Comparison of ENCODE assay signal across 19 cellular contexts in the genomic region with DNA sequence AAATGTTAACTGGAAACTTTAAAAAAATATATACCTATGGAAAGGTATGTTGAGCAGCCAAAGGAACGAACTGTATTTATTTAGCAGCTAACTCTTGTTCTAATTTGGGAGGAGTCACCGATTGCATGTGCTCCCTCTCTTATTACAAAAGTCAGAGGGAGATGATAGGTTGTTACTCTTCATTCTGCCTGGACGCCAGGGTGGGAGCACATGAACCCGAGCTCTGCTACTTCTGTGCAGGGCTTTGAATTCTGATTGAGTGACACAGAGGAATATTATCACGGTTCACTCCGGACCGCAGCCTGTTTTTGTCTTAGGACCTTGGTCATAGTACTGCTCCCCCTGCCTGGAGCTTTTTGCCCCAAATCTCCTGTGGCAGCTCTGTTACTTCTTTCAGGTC.
"Had no signal": no experiment of that assay in that cellular context is flagged by ENCODE, and none has a peak within 500 bp of the region (broad histone marks: within the 10 kb centered on the region; RNA-seq: fewer than 3 reads in every experiment).

No MANE protein-coding gene starts in this region.

- ATAC-seq: natural killer cell treated with Interleukin-12 subunit alpha and Interleukin-12 subunit beta and Interleukin-15 and Interleukin-18, amount 100 ng/mL, for 72 hours; stimulated activated naive CD8-positive, alpha-beta T cell treated with anti-CD3 and anti-CD28 coated beads, Interleukin-15, Interleukin-2, amounts not matched to agents 100 U/mL and 50 U/mL, for 24 hours; upper lobe of right lung had no signal

- H3K4me2 ChIP-seq: hepatocyte had no signal

- DNase-seq: activated CD8-positive, alpha-beta memory T cell treated with anti-CD3 and anti-CD28 coated beads, Interleukin-2, amount 50 U/mL, for 4 hours; activated naive CD4-positive, alpha-beta T cell treated with Interleukin-2 at 50 U/mL for 16 hours; activated naive CD8-positive, alpha-beta T cell treated with anti-CD3 and anti-CD28 coated beads for 36 hours; activated T-cell treated with anti-CD3 and anti-CD28 coated beads, Interleukin-2, amount 50 U/mL, for 24 hours; cerebellar nuclear complex; cortex of kidney; foreskin fibroblast; immature natural killer cell; left ventricle myocardium inferior; mammary epithelial cell; spleen; stimulated activated CD4-positive, alpha-beta T cell treated with anti-CD3 and anti-CD28 coated beads, Interleukin-4, amount 100 ng/mL, for 1 hour; stimulated activated naive CD8-positive, alpha-beta T cell treated with anti-CD3 and anti-CD28 coated beads, Interleukin-15, Interleukin-2, amounts not matched to agents 100 U/mL and 50 U/mL, for 24 hours; T-helper 9 cell; thyroid gland; upper lobe of right lung had no signal

- H3K4me3 ChIP-seq: hepatocyte, left ventricle myocardium inferior, spleen, thyroid gland, upper lobe of right lung had no signal

- H3K27ac ChIP-seq: hepatocyte, left ventricle myocardium inferior, spleen, thyroid gland, upper lobe of right lung had no signal

- H3K4me3 Mint-ChIP-seq: activated naive CD8-positive, alpha-beta T cell treated with anti-CD3 and anti-CD28 coated beads for 36 hours; activated T-cell treated with anti-CD3 and anti-CD28 coated beads, Interleukin-2, amount 50 U/mL, for 24 hours; immature natural killer cell; natural killer cell treated with Interleukin-12 subunit alpha and Interleukin-12 subunit beta and Interleukin-15 and Interleukin-18, amount 100 ng/mL, for 72 hours had no signal

- H3K36me3 ChIP-seq: left ventricle myocardium inferior, spleen, thyroid gland, upper lobe of right lung had no signal

- H3K27me3 ChIP-seq: hepatocyte, spleen, thyroid gland, upper lobe of right lung had no signal

- H2AFZ ChIP-seq: hepatocyte had no signal

- H3K9me3 ChIP-seq: thyroid gland, upper lobe of right lung had no signal

- H3K79me2 ChIP-seq: hepatocyte had no signal

- H3K4me1 Mint-ChIP-seq: activated naive CD8-positive, alpha-beta T cell treated with anti-CD3 and anti-CD28 coated beads for 36 hours; immature natural killer cell had no signal

- H3K36me3 Mint-ChIP-seq: activated naive CD8-positive, alpha-beta T cell treated with anti-CD3 and anti-CD28 coated beads for 36 hours; natural killer cell treated with Interleukin-12 subunit alpha and Interleukin-12 subunit beta and Interleukin-15 and Interleukin-18, amount 100 ng/mL, for 72 hours had no signal

- H3K9me3 Mint-ChIP-seq: activated T-cell treated with anti-CD3 and anti-CD28 coated beads, Interleukin-2, amount 50 U/mL, for 24 hours; natural killer cell treated with Interleukin-12 subunit alpha and Interleukin-12 subunit beta and Interleukin-15 and Interleukin-18, amount 100 ng/mL, for 72 hours had no signal

- H3K27me3 Mint-ChIP-seq: activated naive CD8-positive, alpha-beta T cell treated with anti-CD3 and anti-CD28 coated beads for 36 hours; activated T-cell treated with anti-CD3 and anti-CD28 coated beads, Interleukin-2, amount 50 U/mL, for 24 hours had no signal

- H3K27ac Mint-ChIP-seq: activated naive CD8-positive, alpha-beta T cell treated with anti-CD3 and anti-CD28 coated beads for 36 hours; activated T-cell treated with anti-CD3 and anti-CD28 coated beads, Interleukin-2, amount 50 U/mL, for 24 hours; activated T-helper 2 cell treated with anti-CD3 and anti-CD28 coated beads, Interferon-gamma antibody, Interleukin-2, Interleukin-4, amounts not matched to agents 10 μg/mL and 5 μg/mL and 100 μg/mL, durations not matched to agents 14 hours and 24 hours and 36 hours; immature natural killer cell; natural killer cell treated with Interleukin-12 subunit alpha and Interleukin-12 subunit beta and Interleukin-15 and Interleukin-18, amount 100 ng/mL, for 72 hours had no signal

- H3K4me1 ChIP-seq: left ventricle myocardium inferior, spleen, thyroid gland, upper lobe of right lung had no signal
